ENCODE assay signal across 9 cellular contexts in genomic region chr10:89389254-89389653, GRCh38. TPM values are rescaled to one million over a fixed set of nuclear protein-coding genes. Genes with fewer than 3 reads are reported as not detected.
DNase-seq lines count a peak whose midpoint lies in the region; ATAC-seq and TF ChIP-seq lines count a peak whose summit lies in the region.
"Had no signal": no experiment of that assay in that cellular context is flagged by ENCODE, and none has a peak within 500 bp of the region (broad histone marks: within the 10 kb centered on the region; RNA-seq: fewer than 3 reads in every experiment).

No MANE protein-coding gene starts in this region.

- no peaks in the 10 kb centered on the region for H3K27me3 ChIP-seq in smooth muscle cell (ENCODE audit: low read depth)
- H3K27me3 ChIP-seq: right atrium auricular region had no signal

- ATAC-seq in HG03139 (IDR thresholded peaks at IDR 0.05; ENCODE audit: unreplicated experiment) = no peak
- ATAC-seq in GM19397 (IDR thresholded peaks at IDR 0.05; ENCODE audit: unreplicated experiment) = no peak

- no peak overlapping the region for H2AFZ ChIP-seq in smooth muscle cell (ENCODE audit: low read depth)

- H3K36me3 ChIP-seq in smooth muscle cell (ENCODE audit: low read depth) = no peaks in the 10 kb centered on the region
- H3K36me3 ChIP-seq: right atrium auricular region had no signal

- H3K79me2 ChIP-seq in smooth muscle cell (ENCODE audit: low read depth) = no peaks in the 10 kb centered on the region

- no peak overlapping the region for H3K4me2 ChIP-seq in smooth muscle cell

- no peak overlapping the region for H3K4me3 ChIP-seq in epithelial cell of esophagus (ENCODE audit: low read length)
- no peak overlapping the region for H3K4me3 ChIP-seq in smooth muscle cell
- H3K4me3 ChIP-seq: right atrium auricular region had no signal

- TF ChIP-seq CTCF in epithelial cell of esophagus (IDR thresholded peaks at IDR 0.05; ENCODE audit: insufficient read depth, low read depth, low read length, missing control alignments) = peak; percentile 26
- TF ChIP-seq CTCF in smooth muscle cell (IDR thresholded peaks at IDR 0.05; ENCODE audit: borderline replicate concordance, insufficient read depth, poor library complexity, severe bottlenecking) = peak; percentile 13

- H4K20me1 ChIP-seq in smooth muscle cell (ENCODE audit: low read depth) = no peaks in the 10 kb centered on the region

- no peak overlapping the region for H3K9ac ChIP-seq in smooth muscle cell (ENCODE audit: low read depth)

- H3K4me1 ChIP-seq in smooth muscle cell (ENCODE audit: low read depth) = peaks cover 3% of the 10 kb centered on the region

- H3K27ac ChIP-seq in smooth muscle cell (ENCODE audit: low read depth) = no peak overlapping the region
- H3K27ac ChIP-seq: right atrium auricular region had no signal

- H3F3A ChIP-seq in smooth muscle cell (ENCODE audit: low read depth) = peaks cover 12% of the 10 kb centered on the region

- no peaks in the 10 kb centered on the region for H3K9me3 ChIP-seq in smooth muscle cell (replicated peaks; ENCODE audit: low read depth)
- H3K9me3 ChIP-seq: right atrium auricular region had no signal

- WGBS in smooth muscle cell (ENCODE audit: low lambda C conversion rate) = 97% methylated on average over 1 of the region's 1 CpG

- DNase-seq in NCI-H510A treated with DMSO at 0.1 percent for 48 hours (lab: John Stamatoyannopoulos, UW) = peak; percentile 3
- no peak for DNase-seq in NCI-H510A (lab: John Stamatoyannopoulos, UW)
- DNase-seq in NCI-H226 = peak; percentile 7
- peak; percentile 36 for DNase-seq in epithelial cell of esophagus (ENCODE audit: low read depth)
- no peak for DNase-seq in smooth muscle cell (lab: John Stamatoyannopoulos, UW; ENCODE audit: unreplicated experiment)
- DNase-seq in activated effector memory CD4-positive, alpha-beta T cell treated with anti-CD3 and anti-CD28 coated beads, Interleukin-2, amount 50 U/mL, for 16 hours = no peak

RNA-seq across cellular contexts. Expression of gene IFIT1, which starts 3.2 kb away (rescaled TPM):
- total RNA-seq in smooth muscle cell = 0.36 and 1.2 TPM in 2 replicates
- polyA plus RNA-seq in smooth muscle cell = 0.79 and 1.8 TPM in 2 replicates

RNA-seq across cellular contexts. Expression of gene IFIT1B, which starts 11.4 kb away (rescaled TPM):
- total RNA-seq in smooth muscle cell = not detected in 2 replicates
- not detected in 2 replicates for polyA plus RNA-seq in smooth muscle cell

RNA-seq across cellular contexts. Expression of gene IFIT5, which starts 25.1 kb away (rescaled TPM):
- 5.7 and 7.7 TPM in 2 replicates for total RNA-seq in smooth muscle cell
- 2.2 and 4.9 TPM in 2 replicates for polyA plus RNA-seq in smooth muscle cell

Comparison
In these comparisons a context has a peak if more than half of its experiments do, and no peak if none do; other contexts are left out.
1. DNase-seq: peak in NCI-H510A treated with DMSO at 0.1 percent for 48 hours (single experiment), NCI-H226 (single experiment) and epithelial cell of esophagus (single experiment); none in NCI-H510A (single experiment), smooth muscle cell (single experiment) and activated effector memory CD4-positive, alpha-beta T cell treated with anti-CD3 and anti-CD28 coated beads, Interleukin-2, amount 50 U/mL, for 16 hours (single experiment).